Comparison of ENCODE assay signal across 14 cellular contexts in the genomic region with DNA sequence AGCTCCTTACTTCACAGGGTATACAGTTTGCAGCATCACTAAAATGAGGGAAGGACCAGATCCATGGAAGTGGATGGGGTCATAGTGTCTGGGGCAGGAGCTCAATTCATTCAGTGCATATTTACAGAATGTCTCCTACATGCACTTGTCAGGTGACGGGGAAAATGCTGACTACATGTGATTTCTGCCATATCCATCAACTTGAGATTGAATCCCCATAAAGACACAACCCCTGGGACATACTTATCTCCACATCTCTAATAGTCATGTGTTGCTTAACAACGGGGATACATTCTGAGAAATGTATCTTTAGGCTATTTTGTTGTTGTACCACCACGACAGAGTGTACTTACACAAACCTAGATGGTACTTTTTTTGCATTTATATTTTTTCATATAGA. TPM values are rescaled to one million over a fixed set of nuclear protein-coding genes. Genes with fewer than 3 reads are reported as not detected.
DNase-seq lines count a peak whose midpoint lies in the region; ATAC-seq and TF ChIP-seq lines count a peak whose summit lies in the region.
"Had no signal": no experiment of that assay in that cellular context is flagged by ENCODE, and none has a peak within 500 bp of the region (broad histone marks: within the 10 kb centered on the region; RNA-seq: fewer than 3 reads in every experiment).

No MANE protein-coding gene starts in this region.

- no peak for ATAC-seq in HG02588 (IDR thresholded peaks at IDR 0.05; ENCODE audit: unreplicated experiment)
- ATAC-seq: GM23338 had no signal

- peak overlapping the region; percentile 76 for H3K27ac Mint-ChIP-seq in activated naive CD4-positive, alpha-beta T cell treated with anti-CD3 and anti-CD28 coated beads, Interleukin-2, amount 50 U/mL, for 24 hours
- H3K27ac Mint-ChIP-seq in activated naive CD4-positive, alpha-beta T cell treated with anti-CD3 and anti-CD28 coated beads for 36 hours: no peak overlapping the region
- peak overlapping the region; percentile 63 for H3K27ac Mint-ChIP-seq in type B pancreatic cell
- H3K27ac Mint-ChIP-seq: B cell, GM23338 had no signal

- no peak overlapping the region for H2AFZ ChIP-seq in hepatocyte
- H2AFZ ChIP-seq: GM23338 had no signal

- H3K4me1 ChIP-seq in HEK293 (ENCODE audit: control insufficient read depth, insufficient read depth, low read length) (no peaks in the 10 kb centered on the region; the same call in 1 of the 2 replicates), hepatocyte (ENCODE audit: insufficient read depth) (no peaks in the 10 kb centered on the region)

- CTCF ChIA-PET in activated naive CD4-positive, alpha-beta T cell treated with anti-CD3 and anti-CD28 coated beads for 36 hours (lab: Charles Lee): no interaction called here
- CTCF ChIA-PET in HEK293 (lab: Yijun Ruan, JAX): no interaction called here

- peaks cover 5% of the 10 kb centered on the region for H3K4me1 Mint-ChIP-seq in activated naive CD4-positive, alpha-beta T cell treated with anti-CD3 and anti-CD28 coated beads, Interleukin-2, amount 50 U/mL, for 24 hours
- H3K4me1 Mint-ChIP-seq in activated naive CD4-positive, alpha-beta T cell treated with anti-CD3 and anti-CD28 coated beads for 36 hours (ENCODE audit: low read depth): peaks cover 6% of the 10 kb centered on the region
- peaks cover 9% of the 10 kb centered on the region for H3K4me1 Mint-ChIP-seq in type B pancreatic cell (ENCODE audit: unreplicated experiment)
- H3K4me1 Mint-ChIP-seq: GM23338 had no signal

- no peaks in the 10 kb centered on the region for H4K20me1 ChIP-seq in hepatocyte (ENCODE audit: insufficient read depth, poor library complexity, severe bottlenecking)

- H3K27me3 ChIP-seq in hepatocyte (no peaks in the 10 kb centered on the region), MG63 (no peaks in the 10 kb centered on the region)

- H3K27me3 Mint-ChIP-seq in activated naive CD4-positive, alpha-beta T cell treated with anti-CD3 and anti-CD28 coated beads, Interleukin-2, amount 50 U/mL, for 24 hours: no peaks in the 10 kb centered on the region
- no peaks in the 10 kb centered on the region for H3K27me3 Mint-ChIP-seq in activated naive CD4-positive, alpha-beta T cell treated with anti-CD3 and anti-CD28 coated beads for 36 hours (ENCODE audit: low read depth)
- no peaks in the 10 kb centered on the region for H3K27me3 Mint-ChIP-seq in type B pancreatic cell
- H3K27me3 Mint-ChIP-seq: B cell; CD4-positive, alpha-beta memory T cell had no signal

- H3K36me3 ChIP-seq in HEK293 (ENCODE audit: control insufficient read depth in 2 of 2, insufficient read depth in 1 of 2, low read length in 2 of 2) (peaks cover 0 to 23% of the 10 kb centered on the region in 2 experiments; a peak in 2 of 3 replicates), hepatocyte (replicated peaks; ENCODE audit: insufficient read depth, low read depth) (no peaks in the 10 kb centered on the region), MG63 (peaks cover 9% of the 10 kb centered on the region)

- no peaks in the 10 kb centered on the region for H3K79me2 ChIP-seq in hepatocyte

- H3K4me3 ChIP-seq in HEK293 (ENCODE audit: low read depth, low read length) (no peak overlapping the region), hepatocyte (no peak overlapping the region), MG63 (no peak overlapping the region)
- H3K4me3 ChIP-seq: GM23338 had no signal

- no peaks in the 10 kb centered on the region for H3K9me3 Mint-ChIP-seq in activated naive CD4-positive, alpha-beta T cell treated with anti-CD3 and anti-CD28 coated beads, Interleukin-2, amount 50 U/mL, for 24 hours
- H3K9me3 Mint-ChIP-seq in activated naive CD4-positive, alpha-beta T cell treated with anti-CD3 and anti-CD28 coated beads for 36 hours: no peaks in the 10 kb centered on the region
- H3K9me3 Mint-ChIP-seq in type B pancreatic cell: no peaks in the 10 kb centered on the region
- H3K9me3 Mint-ChIP-seq: CD4-positive, alpha-beta memory T cell had no signal

- no peak for TF ChIP-seq CTCF in HEK293 (tag by site-specific recombination; IDR thresholded peaks at IDR 0.05)
- no peak for TF ChIP-seq CTCF in hepatocyte (IDR thresholded peaks at IDR 0.05; ENCODE audit: poor library complexity)
- TF ChIP-seq CTCF in type B pancreatic cell (conservative IDR thresholded peaks at IDR 0.05): no peak

- POLR2A ChIA-PET in HEK293 (lab: Yijun Ruan, JAX): interaction anchor here (0.6 kb wide), 1 partner anchor 88 kb away, joined by 7 read pairs; no protein-coding TSS in a partner anchor

- intact Hi-C loops in activated naive CD4-positive, alpha-beta T cell treated with anti-CD3 and anti-CD28 coated beads for 36 hours (cut with micrococcal nuclease): no loop called here

- DNase-seq in activated naive CD4-positive, alpha-beta T cell treated with anti-CD3 and anti-CD28 coated beads for 36 hours: no peak
- DNase-seq in hepatocyte (ENCODE audit: low spot score) (no peak), type B pancreatic cell (ENCODE audit: extremely low spot score, unreplicated experiment) (no peak), GM19240 (ENCODE audit: insufficient read length, low spot score) (no peak), MG63 (no peak)
- DNase-seq: C1 segment of cervical spinal cord; CD4-positive, alpha-beta memory T cell; DMS79; H7 had no signal

- H3K9me3 ChIP-seq in HEK293 (ENCODE audit: control insufficient read depth, insufficient read depth, low read depth, low read length) (no peaks in the 10 kb centered on the region), hepatocyte (ENCODE audit: low read depth) (no peaks in the 10 kb centered on the region), MG63 (no peaks in the 10 kb centered on the region)

- H3K4me2 ChIP-seq in hepatocyte: no peak overlapping the region
- H3K4me2 ChIP-seq: GM23338 had no signal

- no peak overlapping the region for H3K27ac ChIP-seq in HEK293 (ENCODE audit: extremely low read depth, low read depth, low read length)
- peak overlapping the region; percentile 76 for H3K27ac ChIP-seq in hepatocyte

- 84% methylated on average over 3 of the region's 3 CpGs for WGBS in hepatocyte (ENCODE audit: low lambda C conversion rate, missing lambda C conversion rate)

- no peak overlapping the region for H3K4me3 Mint-ChIP-seq in activated naive CD4-positive, alpha-beta T cell treated with anti-CD3 and anti-CD28 coated beads, Interleukin-2, amount 50 U/mL, for 24 hours
- no peak overlapping the region for H3K4me3 Mint-ChIP-seq in activated naive CD4-positive, alpha-beta T cell treated with anti-CD3 and anti-CD28 coated beads for 36 hours
- H3K4me3 Mint-ChIP-seq in type B pancreatic cell: peak overlapping the region; percentile 13
- H3K4me3 Mint-ChIP-seq: B cell; CD4-positive, alpha-beta memory T cell; GM23338 had no signal

- peaks cover 2% of the 10 kb centered on the region for H3K36me3 Mint-ChIP-seq in activated naive CD4-positive, alpha-beta T cell treated with anti-CD3 and anti-CD28 coated beads, Interleukin-2, amount 50 U/mL, for 24 hours
- peaks cover 9% of the 10 kb centered on the region for H3K36me3 Mint-ChIP-seq in activated naive CD4-positive, alpha-beta T cell treated with anti-CD3 and anti-CD28 coated beads for 36 hours (ENCODE audit: low read depth)
- peaks cover 4% of the 10 kb centered on the region for H3K36me3 Mint-ChIP-seq in type B pancreatic cell

- H3K9me2 ChIP-seq in hepatocyte (replicated peaks; ENCODE audit: insufficient read depth): no peaks in the 10 kb centered on the region

TF ChIP-seq in HEK293, 187 proteins besides CTCF, POLR2A, EP300 and RAD21:
- TF ChIP-seq YY1 (tag by site-specific recombination; IDR thresholded peaks at IDR 0.05): no peak
- TF ChIP-seq ZNF10 (tag by site-specific recombination; IDR thresholded peaks at IDR 0.05): 0 out of 2 replicates have a peak, but pooled peaks have one; percentile 48

RNA-seq across cellular contexts. Expression of a gene that starts 12.0 kb away (rescaled TPM):
- 10 to 100 TPM; 14.1 to 14.6 TPM for total RNA-seq in activated naive CD4-positive, alpha-beta T cell treated with anti-CD3 and anti-CD28 coated beads for 36 hours
- total RNA-seq in hepatocyte (7.8 and 9.8 TPM in 2 replicates), type B pancreatic cell (ENCODE audit: low replicate concordance) (9.2 and 10.7 TPM in 2 replicates)
- polyA plus RNA-seq in hepatocyte: 3.9 and 4.7 TPM in 2 replicates
- 7.3 and 8.4 TPM in 2 replicates for total RNA-seq in MG63 (2014; rRNA removed; shearing (Covaris generic); ENCODE audit: low replicate concordance)

RNA-seq across cellular contexts. Expression of a gene that starts 14.5 kb away (rescaled TPM):
- 10 to 100 TPM; 18.5 to 21.2 TPM for total RNA-seq in activated naive CD4-positive, alpha-beta T cell treated with anti-CD3 and anti-CD28 coated beads for 36 hours
- total RNA-seq in hepatocyte (31.2 and 35.8 TPM in 2 replicates), type B pancreatic cell (ENCODE audit: low replicate concordance) (24.3 and 27.8 TPM in 2 replicates)
- polyA plus RNA-seq in hepatocyte: 9.3 and 9.7 TPM in 2 replicates
- total RNA-seq in MG63 (2014; rRNA removed; shearing (Covaris generic); ENCODE audit: low replicate concordance): 9.0 and 10.8 TPM in 2 replicates

RNA-seq across cellular contexts. Expression of a gene that starts 17.3 kb away (rescaled TPM):
- 10 to 100 TPM; 36.1 to 36.7 TPM for total RNA-seq in activated naive CD4-positive, alpha-beta T cell treated with anti-CD3 and anti-CD28 coated beads for 36 hours
- total RNA-seq in hepatocyte (30.7 and 35.8 TPM in 2 replicates), type B pancreatic cell (ENCODE audit: low replicate concordance) (28.9 and 35.0 TPM in 2 replicates)
- polyA plus RNA-seq in hepatocyte: 25.9 and 35.6 TPM in 2 replicates
- 27.8 and 41.8 TPM in 2 replicates for total RNA-seq in MG63 (2014; rRNA removed; shearing (Covaris generic); ENCODE audit: low replicate concordance)
